ENCODE assay signal across 24 cellular contexts in genomic region chr2:190486037-190486623, GRCh38. TPM values are rescaled to one million over a fixed set of nuclear protein-coding genes. Genes with fewer than 3 reads are reported as not detected.
DNase-seq lines count a peak whose midpoint lies in the region; ATAC-seq and TF ChIP-seq lines count a peak whose summit lies in the region.
"Had no signal": no experiment of that assay in that cellular context is flagged by ENCODE, and none has a peak within 500 bp of the region (broad histone marks: within the 10 kb centered on the region; RNA-seq: fewer than 3 reads in every experiment).

No MANE protein-coding gene starts in this region.

- peaks cover 22% of the 10 kb centered on the region for H3K4me1 Mint-ChIP-seq in central memory CD8-positive, alpha-beta T cell
- H3K4me1 Mint-ChIP-seq in naive thymus-derived CD8-positive, alpha-beta T cell = peaks cover 17 to 55% (median 37%) of the 10 kb centered on the region in 4 donors

- POLR2A ChIA-PET in naive thymus-derived CD8-positive, alpha-beta T cell (lab: Charles Lee) = no interaction called here

- ATAC-seq in central memory CD8-positive, alpha-beta T cell (replicated peaks; ENCODE audit: extremely low read depth, poor library complexity, severe bottlenecking) = no peak
- no peak for ATAC-seq in naive thymus-derived CD8-positive, alpha-beta T cell
- no peak for ATAC-seq in GM18867 (IDR thresholded peaks at IDR 0.05; ENCODE audit: unreplicated experiment)
- ATAC-seq: naive thymus-derived CD4-positive, alpha-beta T cell had no signal

- H3K27me3 Mint-ChIP-seq in central memory CD8-positive, alpha-beta T cell = no peaks in the 10 kb centered on the region
- no peaks in the 10 kb centered on the region for H3K27me3 Mint-ChIP-seq in naive thymus-derived CD8-positive, alpha-beta T cell
- H3K27me3 Mint-ChIP-seq: dendritic cell treated with granulocyte-macrophage colony-stimulating factor and Interleukin-4, amounts not matched to agents 40 ng/mL and 50 ng/mL, for 4 days; naive thymus-derived CD4-positive, alpha-beta T cell; progenitor cell of endocrine pancreas had no signal

- peaks cover 26% of the 10 kb centered on the region for H3K36me3 Mint-ChIP-seq in central memory CD8-positive, alpha-beta T cell (ENCODE audit: insufficient read depth)
- peaks cover 22 to 70% (median 54%) of the 10 kb centered on the region in 3 donors for H3K36me3 Mint-ChIP-seq in naive thymus-derived CD8-positive, alpha-beta T cell

- no peaks in the 10 kb centered on the region for H3K9me3 Mint-ChIP-seq in central memory CD8-positive, alpha-beta T cell
- H3K9me3 Mint-ChIP-seq in naive thymus-derived CD8-positive, alpha-beta T cell = peaks cover 0 to 3% (median 0%) of the 10 kb centered on the region in 9 donors

- H3K27ac ChIP-seq in coronary artery = no peak overlapping the region
- H3K27ac ChIP-seq: BLaER1, transverse colon had no signal

- DNase-seq in DMS 273 (lab: John Stamatoyannopoulos, UW; ENCODE audit: unreplicated experiment) (peak; percentile 43), DMS 273 treated with DMSO at 0.1 percent for 48 hours (lab: John Stamatoyannopoulos, UW) (no peak), LNCaP clone FGC (ENCODE audit: low read depth) (peak; percentile 36), iPS-NIHi11 (ENCODE audit: low spot score) (no peak), coronary artery (ENCODE audit: low spot score) (no peak)
- DNase-seq in central memory CD8-positive, alpha-beta T cell (ENCODE audit: low spot score in 2 of 2) = no peak
- DNase-seq in naive thymus-derived CD8-positive, alpha-beta T cell = no peak
- DNase-seq: 8988T; activated gamma-delta T cell; DMS79; erythroblast; H7; naive thymus-derived CD4-positive, alpha-beta T cell; NCI-H1092; NCI-H2171 treated with DMSO at 0.1 percent for 48 hours; SHP77 treated with DMSO at 0.1 percent for 48 hours; small intestine; T-helper 2 cell; transverse colon had no signal

- TF ChIP-seq CTCF in LNCaP clone FGC (IDR thresholded peaks at IDR 0.05; ENCODE audit: control insufficient read depth, extremely low read depth, insufficient read depth) = no peak
- TF ChIP-seq CTCF in coronary artery (IDR thresholded peaks at IDR 0.05) = no peak

- peak overlapping the region; percentile 30 for H3K27ac Mint-ChIP-seq in central memory CD8-positive, alpha-beta T cell (ENCODE audit: low read depth)
- peak overlapping the region in 8 of 10 donors; percentile 7 to 80 (median 58) for H3K27ac Mint-ChIP-seq in naive thymus-derived CD8-positive, alpha-beta T cell
- H3K27ac Mint-ChIP-seq: dendritic cell treated with granulocyte-macrophage colony-stimulating factor and Interleukin-4, amounts not matched to agents 40 ng/mL and 50 ng/mL, for 4 days; progenitor cell of endocrine pancreas had no signal

- H3K4me3 ChIP-seq in LNCaP clone FGC (ENCODE audit: low read depth, low read length) (no peak overlapping the region), coronary artery (no peak overlapping the region)
- H3K4me3 ChIP-seq: BLaER1, lung, transverse colon had no signal

- no peak overlapping the region for H3K4me3 Mint-ChIP-seq in central memory CD8-positive, alpha-beta T cell
- no peak overlapping the region for H3K4me3 Mint-ChIP-seq in naive thymus-derived CD8-positive, alpha-beta T cell
- H3K4me3 Mint-ChIP-seq: dendritic cell treated with granulocyte-macrophage colony-stimulating factor and Interleukin-4, amounts not matched to agents 40 ng/mL and 50 ng/mL, for 4 days; naive thymus-derived CD4-positive, alpha-beta T cell had no signal

RNA-seq across cellular contexts. Expression of gene NEMP2, which starts 48.4 kb away (rescaled TPM):
- 10 to 100 TPM; 23.4 TPM for total RNA-seq in naive thymus-derived CD8-positive, alpha-beta T cell
- 10 to 100 TPM; 10.0 to 13.4 (median 12.1) TPM for polyA plus RNA-seq in naive thymus-derived CD8-positive, alpha-beta T cell

Comparison
In these comparisons a context has a peak if more than half of its experiments do, and no peak if none do; other contexts are left out.
1. DNase-seq: peak in DMS 273 (single experiment) and LNCaP clone FGC (single experiment); none in DMS 273 treated with DMSO at 0.1 percent for 48 hours (single experiment), central memory CD8-positive, alpha-beta T cell (0 of 2), naive thymus-derived CD8-positive, alpha-beta T cell (0 of 10), iPS-NIHi11 (single experiment) and coronary artery (single experiment).